ENCODE assay signal across 2 cellular contexts in the genomic region with DNA sequence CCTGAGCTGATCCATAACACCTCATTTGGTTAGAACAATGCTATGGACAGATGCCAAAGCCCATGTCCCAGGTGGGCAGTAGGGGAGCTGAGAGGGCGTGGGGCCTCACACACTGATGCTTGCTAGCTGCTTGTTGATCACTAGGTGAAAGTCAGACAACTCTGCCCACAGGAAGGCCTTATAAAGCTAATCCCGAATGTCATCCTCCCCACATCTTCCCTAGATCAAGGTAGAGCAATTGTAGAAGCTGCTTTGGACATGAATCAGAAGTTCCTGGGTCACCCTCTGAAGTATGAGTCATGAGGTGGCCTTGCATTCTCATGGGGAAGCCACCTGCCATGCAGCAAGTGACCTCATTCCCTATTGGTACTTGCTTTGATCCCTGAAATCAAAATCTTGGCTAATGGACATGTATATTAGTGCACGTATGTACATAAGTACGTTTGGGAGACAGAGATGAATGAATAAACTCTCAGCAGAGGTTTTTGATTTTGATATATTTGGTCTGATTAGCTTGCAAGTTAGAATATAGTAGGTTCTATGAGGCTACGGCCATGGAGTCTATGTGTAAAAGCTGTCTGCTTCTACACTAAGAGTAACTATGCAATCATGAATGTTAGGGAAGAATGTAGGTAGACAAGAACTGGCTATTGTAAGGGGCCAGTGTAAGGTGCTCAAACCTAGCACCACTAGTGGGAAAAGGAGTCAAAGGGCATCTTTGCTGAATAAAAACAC.
TF ChIP-seq lines count a peak whose summit lies in the region.

No MANE protein-coding gene starts in this region.

TF ChIP-seq in SK-N-SH, 30 proteins besides CTCF, POLR2A, EP300 and RAD21 (continued from another document):
- TF ChIP-seq RXRA (IDR thresholded peaks at IDR 0.05; ENCODE audit: borderline replicate concordance, low read depth) = no peak

TF ChIP-seq in SK-N-SH treated with all-trans-retinoic acid at 6 μM for 48 hours, 23 proteins besides CTCF, POLR2A, EP300 and RAD21 (continued from another document):
- TF ChIP-seq, protein P1, sequence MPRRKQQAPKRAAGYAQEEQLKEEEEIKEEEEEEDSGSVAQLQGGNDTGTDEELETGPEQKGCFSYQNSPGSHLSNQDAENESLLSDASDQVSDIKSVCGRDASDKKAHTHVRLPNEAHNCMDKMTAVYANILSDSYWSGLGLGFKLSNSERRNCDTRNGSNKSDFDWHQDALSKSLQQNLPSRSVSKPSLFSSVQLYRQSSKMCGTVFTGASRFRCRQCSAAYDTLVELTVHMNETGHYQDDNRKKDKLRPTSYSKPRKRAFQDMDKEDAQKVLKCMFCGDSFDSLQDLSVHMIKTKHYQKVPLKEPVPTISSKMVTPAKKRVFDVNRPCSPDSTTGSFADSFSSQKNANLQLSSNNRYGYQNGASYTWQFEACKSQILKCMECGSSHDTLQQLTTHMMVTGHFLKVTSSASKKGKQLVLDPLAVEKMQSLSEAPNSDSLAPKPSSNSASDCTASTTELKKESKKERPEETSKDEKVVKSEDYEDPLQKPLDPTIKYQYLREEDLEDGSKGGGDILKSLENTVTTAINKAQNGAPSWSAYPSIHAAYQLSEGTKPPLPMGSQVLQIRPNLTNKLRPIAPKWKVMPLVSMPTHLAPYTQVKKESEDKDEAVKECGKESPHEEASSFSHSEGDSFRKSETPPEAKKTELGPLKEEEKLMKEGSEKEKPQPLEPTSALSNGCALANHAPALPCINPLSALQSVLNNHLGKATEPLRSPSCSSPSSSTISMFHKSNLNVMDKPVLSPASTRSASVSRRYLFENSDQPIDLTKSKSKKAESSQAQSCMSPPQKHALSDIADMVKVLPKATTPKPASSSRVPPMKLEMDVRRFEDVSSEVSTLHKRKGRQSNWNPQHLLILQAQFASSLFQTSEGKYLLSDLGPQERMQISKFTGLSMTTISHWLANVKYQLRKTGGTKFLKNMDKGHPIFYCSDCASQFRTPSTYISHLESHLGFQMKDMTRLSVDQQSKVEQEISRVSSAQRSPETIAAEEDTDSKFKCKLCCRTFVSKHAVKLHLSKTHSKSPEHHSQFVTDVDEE (CRISPR knock-in tag; IDR thresholded peaks at IDR 0.05) = no peak
- TF ChIP-seq TCF4 (CRISPR knock-in tag; IDR thresholded peaks at IDR 0.05; ENCODE audit: borderline replicate concordance) (no peak), ESRRG (CRISPR knock-in tag; IDR thresholded peaks at IDR 0.05) (no peak), CSDC2 (CRISPR knock-in tag; IDR thresholded peaks at IDR 0.05) (no peak), ISL1 (CRISPR knock-in tag; IDR thresholded peaks at IDR 0.05) (no peak), ZC3H10 (CRISPR knock-in tag; IDR thresholded peaks at IDR 0.05) (no peak)
- TF ChIP-seq, protein P2, sequence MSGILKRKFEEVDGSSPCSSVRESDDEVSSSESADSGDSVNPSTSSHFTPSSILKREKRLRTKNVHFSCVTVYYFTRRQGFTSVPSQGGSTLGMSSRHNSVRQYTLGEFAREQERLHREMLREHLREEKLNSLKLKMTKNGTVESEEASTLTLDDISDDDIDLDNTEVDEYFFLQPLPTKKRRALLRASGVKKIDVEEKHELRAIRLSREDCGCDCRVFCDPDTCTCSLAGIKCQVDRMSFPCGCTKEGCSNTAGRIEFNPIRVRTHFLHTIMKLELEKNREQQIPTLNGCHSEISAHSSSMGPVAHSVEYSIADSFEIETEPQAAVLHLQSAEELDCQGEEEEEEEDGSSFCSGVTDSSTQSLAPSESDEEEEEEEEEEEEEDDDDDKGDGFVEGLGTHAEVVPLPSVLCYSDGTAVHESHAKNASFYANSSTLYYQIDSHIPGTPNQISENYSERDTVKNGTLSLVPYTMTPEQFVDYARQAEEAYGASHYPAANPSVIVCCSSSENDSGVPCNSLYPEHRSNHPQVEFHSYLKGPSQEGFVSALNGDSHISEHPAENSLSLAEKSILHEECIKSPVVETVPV (CRISPR knock-in tag; IDR thresholded peaks at IDR 0.05) = no peak
